Comparison of ENCODE assay signal across 12 cellular contexts in genomic region chr11:128493570-128493965, GRCh38.
A peak's percentile ranks its signal among the peaks of the same experiment; 100 is the strongest.
DNase-seq lines count a peak whose midpoint lies in the region; ATAC-seq, FAIRE-seq and TF ChIP-seq lines count a peak whose summit lies in the region.
"Had no signal": no experiment of that assay in that cellular context is flagged by ENCODE, and none has a peak within 500 bp of the region (broad histone marks: within the 10 kb centered on the region; RNA-seq: fewer than 3 reads in every experiment).

No MANE protein-coding gene starts in this region.

- H3K4me1 ChIP-seq in A549 (peaks cover 78% of the 10 kb centered on the region), adipocyte (ENCODE audit: control insufficient read depth, insufficient read depth, low read length) (peaks cover 90% of the 10 kb centered on the region), thyroid gland (peaks cover 35 to 53% of the 10 kb centered on the region in 2 donors)

- TF ChIP-seq POLR2A in A549 (IDR thresholded peaks at IDR 0.05; ENCODE audit: low read length) = no peak
- no peak for TF ChIP-seq POLR2A in GM12892 (IDR thresholded peaks at IDR 0.05; ENCODE audit: low read depth, low read length)
- no peak for TF ChIP-seq POLR2A in thyroid gland (IDR thresholded peaks at IDR 0.05)

- no peak for FAIRE-seq in A549 (lab: Jason Lieb, UNC)
- FAIRE-seq in GM12892 (lab: Jason Lieb, UNC) = peak; percentile 27

- CTCF ChIA-PET in A549 (lab: Yijun Ruan, JAX) = no interaction called here

- no peak for ATAC-seq in A549
- ATAC-seq in natural killer cell treated with Interleukin-12 subunit alpha and Interleukin-12 subunit beta and Interleukin-15 and Interleukin-18, amount 100 ng/mL, for 72 hours = no peak

- POLR2A ChIA-PET in A549 (lab: Yijun Ruan, JAX) = no interaction called here

- no peak for TF ChIP-seq EP300 in A549 (IDR thresholded peaks at IDR 0.05)

- H3K4me2 ChIP-seq in A549 = peak overlapping the region; percentile 60

- H3K4me3 ChIP-seq in A549 = no peak overlapping the region
- H3K4me3 ChIP-seq in adipocyte (ENCODE audit: low read length) = no peak overlapping the region
- H3K4me3 ChIP-seq in thyroid gland (replicated peaks in 1 of 3) = no peak overlapping the region

- H3K27ac ChIP-seq in A549 = peak overlapping the region; percentile 62 to 81; a peak in 5 of 6 replicates
- peak overlapping the region in 1 of 3 donors; percentile 45 for H3K27ac ChIP-seq in thyroid gland

- peaks cover 90 to 96% of the 10 kb centered on the region in 2 donors for H3K4me1 Mint-ChIP-seq in natural killer cell treated with Interleukin-12 subunit alpha and Interleukin-12 subunit beta and Interleukin-15 and Interleukin-18, amount 100 ng/mL, for 72 hours (ENCODE audit: low read depth in 2 of 2)

- H3K36me3 ChIP-seq in adipocyte (ENCODE audit: control insufficient read depth, insufficient read depth, low read length, severe bottlenecking) (peaks cover 27% of the 10 kb centered on the region), thyroid gland (peaks cover 8 to 17% of the 10 kb centered on the region in 2 donors)

- H3K36me3 Mint-ChIP-seq in natural killer cell treated with Interleukin-12 subunit alpha and Interleukin-12 subunit beta and Interleukin-15 and Interleukin-18, amount 100 ng/mL, for 72 hours = peaks cover 57% of the 10 kb centered on the region

- WGBS in A549 (ENCODE audit: missing lambda C conversion rate) = 70% methylated on average over 2 of the region's 2 CpGs
- 62 to 71% methylated on average over 2 of the region's 2 CpGs for WGBS in thyroid gland, 2 donors

- DNase-seq in A549 (ENCODE audit: low read depth in 1 of 2, low spot score in 1 of 2) = no peak
- DNase-seq in GM12892 (ENCODE audit: insufficient read length) = no peak
- DNase-seq in adipocyte (ENCODE audit: low read depth) = peak; percentile 54
- DNase-seq in natural killer cell treated with Interleukin-12 subunit alpha and Interleukin-12 subunit beta and Interleukin-15 and Interleukin-18, amount 100 ng/mL, for 72 hours (ENCODE audit: low spot score) = no peak
- no peak for DNase-seq in NCI-H146 (lab: John Stamatoyannopoulos, UW)
- no peak for DNase-seq in SHP77 treated with DMSO at 0.1 percent for 48 hours (lab: John Stamatoyannopoulos, UW)
- DNase-seq in thyroid gland = no peak
- no peak for DNase-seq in NCI-H524 (lab: John Stamatoyannopoulos, UW)
- DNase-seq: activated CD8-positive, alpha-beta memory T cell treated with anti-CD3 and anti-CD28 coated beads for 24 hours; COR-L47; NCI-H2029 treated with DMSO at 0.1 percent for 48 hours; SIG-M5 had no signal

- TF ChIP-seq CTCF in A549 (IDR thresholded peaks at IDR 0.05) = no peak
- TF ChIP-seq CTCF in thyroid gland (IDR thresholded peaks at IDR 0.05) = no peak

- no peaks in the 10 kb centered on the region for H3K27me3 ChIP-seq in adipocyte (replicated peaks; ENCODE audit: control insufficient read depth, insufficient read depth, low read length)
- no peaks in the 10 kb centered on the region for H3K27me3 ChIP-seq in thyroid gland

- H3K27me3 Mint-ChIP-seq in natural killer cell treated with Interleukin-12 subunit alpha and Interleukin-12 subunit beta and Interleukin-15 and Interleukin-18, amount 100 ng/mL, for 72 hours = no peaks in the 10 kb centered on the region

- peak overlapping the region; percentile 82 for H3K4me3 Mint-ChIP-seq in natural killer cell treated with Interleukin-12 subunit alpha and Interleukin-12 subunit beta and Interleukin-15 and Interleukin-18, amount 100 ng/mL, for 72 hours

- no peak for TF ChIP-seq RAD21 in A549 (conservative IDR thresholded peaks at IDR 0.05 in 1 of 2, IDR thresholded peaks at IDR 0.05 in 1 of 2)

- no peaks in the 10 kb centered on the region for H3K9me3 Mint-ChIP-seq in natural killer cell treated with Interleukin-12 subunit alpha and Interleukin-12 subunit beta and Interleukin-15 and Interleukin-18, amount 100 ng/mL, for 72 hours

- H3K9ac ChIP-seq in adipocyte (ENCODE audit: low read length) = peak overlapping the region; percentile 41

- H3K27ac Mint-ChIP-seq in natural killer cell treated with Interleukin-12 subunit alpha and Interleukin-12 subunit beta and Interleukin-15 and Interleukin-18, amount 100 ng/mL, for 72 hours = peak overlapping the region; percentile 95 to 96

- intact Hi-C loops in thyroid gland (cut with DNase I) = no loop called here

- H3K9me3 ChIP-seq in A549 = no peaks in the 10 kb centered on the region
- H3K9me3 ChIP-seq in adipocyte (ENCODE audit: control insufficient read depth, low read length) = no peaks in the 10 kb centered on the region
- no peaks in the 10 kb centered on the region for H3K9me3 ChIP-seq in thyroid gland

TF ChIP-seq in A549, 52 proteins besides CTCF, POLR2A, EP300 and RAD21:
- TF ChIP-seq, protein P1, sequence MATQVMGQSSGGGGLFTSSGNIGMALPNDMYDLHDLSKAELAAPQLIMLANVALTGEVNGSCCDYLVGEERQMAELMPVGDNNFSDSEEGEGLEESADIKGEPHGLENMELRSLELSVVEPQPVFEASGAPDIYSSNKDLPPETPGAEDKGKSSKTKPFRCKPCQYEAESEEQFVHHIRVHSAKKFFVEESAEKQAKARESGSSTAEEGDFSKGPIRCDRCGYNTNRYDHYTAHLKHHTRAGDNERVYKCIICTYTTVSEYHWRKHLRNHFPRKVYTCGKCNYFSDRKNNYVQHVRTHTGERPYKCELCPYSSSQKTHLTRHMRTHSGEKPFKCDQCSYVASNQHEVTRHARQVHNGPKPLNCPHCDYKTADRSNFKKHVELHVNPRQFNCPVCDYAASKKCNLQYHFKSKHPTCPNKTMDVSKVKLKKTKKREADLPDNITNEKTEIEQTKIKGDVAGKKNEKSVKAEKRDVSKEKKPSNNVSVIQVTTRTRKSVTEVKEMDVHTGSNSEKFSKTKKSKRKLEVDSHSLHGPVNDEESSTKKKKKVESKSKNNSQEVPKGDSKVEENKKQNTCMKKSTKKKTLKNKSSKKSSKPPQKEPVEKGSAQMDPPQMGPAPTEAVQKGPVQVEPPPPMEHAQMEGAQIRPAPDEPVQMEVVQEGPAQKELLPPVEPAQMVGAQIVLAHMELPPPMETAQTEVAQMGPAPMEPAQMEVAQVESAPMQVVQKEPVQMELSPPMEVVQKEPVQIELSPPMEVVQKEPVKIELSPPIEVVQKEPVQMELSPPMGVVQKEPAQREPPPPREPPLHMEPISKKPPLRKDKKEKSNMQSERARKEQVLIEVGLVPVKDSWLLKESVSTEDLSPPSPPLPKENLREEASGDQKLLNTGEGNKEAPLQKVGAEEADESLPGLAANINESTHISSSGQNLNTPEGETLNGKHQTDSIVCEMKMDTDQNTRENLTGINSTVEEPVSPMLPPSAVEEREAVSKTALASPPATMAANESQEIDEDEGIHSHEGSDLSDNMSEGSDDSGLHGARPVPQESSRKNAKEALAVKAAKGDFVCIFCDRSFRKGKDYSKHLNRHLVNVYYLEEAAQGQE (IDR thresholded peaks at IDR 0.05) = no peak
- TF ChIP-seq KDM5A (IDR thresholded peaks at IDR 0.05) = no peak
- no peak for TF ChIP-seq CEBPB (IDR thresholded peaks at IDR 0.05)
- no peak for TF ChIP-seq BHLHE40 (IDR thresholded peaks at IDR 0.05; ENCODE audit: low read depth, low read length)
- no peak for TF ChIP-seq HEYL (CRISPR knock-in tag; IDR thresholded peaks at IDR 0.05)
- no peak for TF ChIP-seq HDAC2 (IDR thresholded peaks at IDR 0.05)
- TF ChIP-seq POLR2AphosphoS2 (conservative IDR thresholded peaks at IDR 0.05; ENCODE audit: low read length) = no peak
- TF ChIP-seq TFCP2L1 (CRISPR knock-in tag; IDR thresholded peaks at IDR 0.05) = no peak
- TF ChIP-seq KDM1A (IDR thresholded peaks at IDR 0.05; ENCODE audit: low read depth) = no peak
- TF ChIP-seq HOXB5 (CRISPR knock-in tag; IDR thresholded peaks at IDR 0.05) = no peak
- no peak for TF ChIP-seq ZC3H11A (IDR thresholded peaks at IDR 0.05)
- TF ChIP-seq EHMT2 (IDR thresholded peaks at IDR 0.05; ENCODE audit: low read depth) = no peak
- no peak for TF ChIP-seq TP53 (CRISPR knock-in tag; IDR thresholded peaks at IDR 0.05)
- TF ChIP-seq NFE2L2 (conservative IDR thresholded peaks at IDR 0.05; ENCODE audit: low read length) = no peak
